ENCODE assay signal across 22 cellular contexts in genomic region chr5:11378462-11378861, GRCh38.
"Had no signal": no experiment of that assay in that cellular context is flagged by ENCODE, and none has a peak within 500 bp of the region (broad histone marks: within the 10 kb centered on the region; RNA-seq: fewer than 3 reads in every experiment).

No MANE protein-coding gene starts in this region.

- DNase-seq: activated CD4-positive, alpha-beta memory T cell treated with anti-CD3 and anti-CD28 coated beads for 36 hours; activated CD4-positive, alpha-beta T cell treated with anti-CD3 and anti-CD28 coated beads, Interleukin-2, amount 10 ng/mL, durations not matched to agents 7 days and 5 days; activated CD4-positive, CD25-positive, alpha-beta regulatory T cell; activated CD8-positive, alpha-beta memory T cell treated with anti-CD3 and anti-CD28 coated beads for 24 hours; activated gamma-delta T cell; activated naive CD4-positive, alpha-beta T cell treated with anti-CD3 and anti-CD28 coated beads for 36 hours; activated T-cell treated with anti-CD3 and anti-CD28 coated beads for 4 hours; activated T-cell treated with anti-CD3 and anti-CD28 coated beads, Interleukin-2, amount 50 U/mL, for 48 hours; amygdala; brain microvascular endothelial cell; MM.1S; NCI-H1105; NCI-H1436; NCI-H187; NCI-H526 treated with DMSO at 0.1 percent for 48 hours; SIG-M5; T-helper 17 cell; T-helper 9 cell had no signal

- H3K36me3 Mint-ChIP-seq: activated CD4-positive, alpha-beta memory T cell treated with anti-CD3 and anti-CD28 coated beads for 36 hours; activated naive CD8-positive, alpha-beta T cell had no signal

- H3K9me3 Mint-ChIP-seq: activated CD4-positive, alpha-beta memory T cell treated with anti-CD3 and anti-CD28 coated beads for 36 hours; activated CD4-positive, alpha-beta T cell treated with anti-CD3 and anti-CD28 coated beads, Interleukin-2, amount 10 ng/mL, durations not matched to agents 7 days and 5 days; activated naive CD4-positive, alpha-beta T cell treated with anti-CD3 and anti-CD28 coated beads for 36 hours; activated T-helper 17 cell treated with anti-CD3 and anti-CD28 coated beads, Interleukin-2, amount 50 U/mL, for 72 hours had no signal

- H3K27me3 ChIP-seq: brain microvascular endothelial cell had no signal

- H3K4me3 ChIP-seq: cardiac muscle cell had no signal

- ATAC-seq: activated T-helper 17 cell treated with anti-CD3 and anti-CD28 coated beads, Interleukin-2, amount 50 U/mL, for 72 hours; T-helper 17 cell had no signal

- H3K36me3 ChIP-seq: brain microvascular endothelial cell, cardiac muscle cell had no signal

- H3K27ac Mint-ChIP-seq: activated CD4-positive, alpha-beta memory T cell treated with anti-CD3 and anti-CD28 coated beads for 36 hours; activated CD4-positive, alpha-beta T cell treated with anti-CD3 and anti-CD28 coated beads, Interleukin-2, amount 10 ng/mL, durations not matched to agents 7 days and 5 days; activated naive CD4-positive, alpha-beta T cell treated with anti-CD3 and anti-CD28 coated beads for 36 hours; activated naive CD8-positive, alpha-beta T cell; activated T-helper 17 cell treated with anti-CD3 and anti-CD28 coated beads, Interleukin-2, amount 50 U/mL, for 72 hours; T-helper 17 cell had no signal

- H3K27ac ChIP-seq: brain microvascular endothelial cell, cardiac muscle cell had no signal

- H3K4me3 Mint-ChIP-seq: activated CD4-positive, alpha-beta memory T cell treated with anti-CD3 and anti-CD28 coated beads for 36 hours; activated CD4-positive, alpha-beta T cell treated with anti-CD3 and anti-CD28 coated beads, Interleukin-2, amount 10 ng/mL, durations not matched to agents 7 days and 5 days; activated naive CD4-positive, alpha-beta T cell treated with anti-CD3 and anti-CD28 coated beads for 36 hours; activated naive CD8-positive, alpha-beta T cell; activated T-helper 17 cell treated with anti-CD3 and anti-CD28 coated beads, Interleukin-2, amount 50 U/mL, for 72 hours; T-helper 17 cell had no signal

- H3K4me1 Mint-ChIP-seq: activated CD4-positive, alpha-beta T cell treated with anti-CD3 and anti-CD28 coated beads, Interleukin-2, amount 10 ng/mL, durations not matched to agents 7 days and 5 days; activated T-helper 17 cell treated with anti-CD3 and anti-CD28 coated beads, Interleukin-2, amount 50 U/mL, for 72 hours; T-helper 17 cell had no signal

- FAIRE-seq: astrocyte had no signal
